In the genomic region with DNA sequence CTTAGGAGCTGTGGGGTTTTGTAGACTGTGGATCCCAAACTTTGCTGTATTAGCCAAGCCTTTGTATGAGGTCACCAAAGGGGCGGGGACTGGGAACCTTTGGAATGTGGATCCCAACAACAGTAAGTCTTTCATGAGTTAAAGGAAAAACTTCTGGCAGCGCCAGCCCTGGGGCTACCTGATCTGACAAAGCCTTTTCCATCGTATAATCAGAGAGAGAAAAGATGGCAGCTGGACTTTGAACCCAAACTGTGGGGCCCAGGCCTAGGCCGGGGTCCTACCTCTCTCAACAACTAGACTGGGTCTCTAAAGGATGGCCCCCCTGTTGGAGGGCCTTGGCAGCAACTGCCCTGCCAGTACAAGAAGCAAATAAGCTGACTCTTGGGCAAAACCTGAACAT, we compare ENCODE assay signal across 9 cellular contexts. TPM values are rescaled to one million over a fixed set of nuclear protein-coding genes. Genes with fewer than 3 reads are reported as not detected.
"Had no signal": no experiment of that assay in that cellular context is flagged by ENCODE, and none has a peak within 500 bp of the region (broad histone marks: within the 10 kb centered on the region; RNA-seq: fewer than 3 reads in every experiment).

No MANE protein-coding gene starts in this region.

RNA-seq across cellular contexts. Expression of a gene that starts 5.6 kb away (rescaled TPM):
- total RNA-seq: activated CD8-positive, alpha-beta T cell treated with anti-CD3 and anti-CD28 coated beads, Interleukin-2, amount 10 ng/mL, durations not matched to agents 7 days and 5 days; activated naive CD8-positive, alpha-beta T cell treated with anti-CD3 and anti-CD28 coated beads, Interleukin-2, amount 10 ng/mL, durations not matched to agents 7 days and 5 days; adrenal gland; bronchial epithelial cell; OCI-LY7; Peyer's patch; SJSA1; T-helper 17 cell; WTC11 had no signal
- polyA plus RNA-seq: adrenal gland had no signal

RNA-seq across cellular contexts. Expression of a gene that starts 23.0 kb away (rescaled TPM):
- total RNA-seq: activated CD8-positive, alpha-beta T cell treated with anti-CD3 and anti-CD28 coated beads, Interleukin-2, amount 10 ng/mL, durations not matched to agents 7 days and 5 days; activated naive CD8-positive, alpha-beta T cell treated with anti-CD3 and anti-CD28 coated beads, Interleukin-2, amount 10 ng/mL, durations not matched to agents 7 days and 5 days; adrenal gland; bronchial epithelial cell; OCI-LY7; Peyer's patch; SJSA1; T-helper 17 cell; WTC11 had no signal

RNA-seq across cellular contexts. Expression of a gene that starts 40.1 kb away (rescaled TPM):
- total RNA-seq: activated CD8-positive, alpha-beta T cell treated with anti-CD3 and anti-CD28 coated beads, Interleukin-2, amount 10 ng/mL, durations not matched to agents 7 days and 5 days; activated naive CD8-positive, alpha-beta T cell treated with anti-CD3 and anti-CD28 coated beads, Interleukin-2, amount 10 ng/mL, durations not matched to agents 7 days and 5 days; bronchial epithelial cell; OCI-LY7; SJSA1; T-helper 17 cell; WTC11 had no signal

RNA-seq across cellular contexts. Expression of a gene that starts 50.5 kb away (rescaled TPM):
- total RNA-seq: activated naive CD8-positive, alpha-beta T cell treated with anti-CD3 and anti-CD28 coated beads, Interleukin-2, amount 10 ng/mL, durations not matched to agents 7 days and 5 days; bronchial epithelial cell; OCI-LY7; SJSA1; WTC11 had no signal
- polyA plus RNA-seq: adrenal gland had no signal
